23 cellular contexts compared by ENCODE assay signal in the genomic region with DNA sequence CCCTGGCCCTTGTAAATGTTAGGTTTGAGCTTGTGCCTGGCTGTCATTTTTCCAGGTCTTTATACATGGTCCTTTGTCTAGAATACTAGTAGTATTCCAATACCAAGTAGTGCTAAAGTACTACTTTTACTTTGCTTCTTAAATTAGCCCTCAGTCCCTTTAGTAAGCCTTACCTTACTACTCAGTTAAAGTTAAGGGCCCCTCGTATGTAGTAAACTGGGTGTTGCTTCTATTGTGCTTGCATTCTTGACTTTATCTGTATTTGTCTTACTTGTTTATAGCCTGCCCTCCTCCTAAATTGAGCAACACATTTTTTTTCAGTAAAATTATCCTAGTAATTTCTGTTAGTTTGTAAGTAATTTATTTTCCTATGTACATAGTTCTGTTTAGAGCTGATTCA.
"Had no signal": no experiment of that assay in that cellular context is flagged by ENCODE, and none has a peak within 500 bp of the region (broad histone marks: within the 10 kb centered on the region; RNA-seq: fewer than 3 reads in every experiment).

No MANE protein-coding gene starts in this region.

- FAIRE-seq: endothelial cell of umbilical vein, keratinocyte, small intestine had no signal

- H3K9me3 ChIP-seq: esophagus muscularis mucosa, gastroesophageal sphincter, lower lobe of right lung, ovary, right lobe of liver, thoracic aorta, tibial nerve, vagina had no signal

- DNase-seq: dermis blood vessel endothelial cell; effector memory CD4-positive, alpha-beta T cell; foreskin keratinocyte; hypothalamus; immature natural killer cell; left ventricle myocardium superior; lower lobe of right lung; natural killer cell; occipital lobe; ovary; right lobe of liver; small intestine; stimulated activated CD4-positive, alpha-beta T cell treated with anti-CD3 and anti-CD28 coated beads, Interleukin-15, amount 100 ng/mL, for 24 hours; stimulated activated CD4-positive, alpha-beta T cell treated with anti-CD3 and anti-CD28 coated beads, Interleukin-2, amount 100 ng/mL, for 48 hours; stimulated activated naive B cell treated with anti-CD40 and anti-IgM and Interleukin-4, amounts not matched to agents 10 μg/mL and 1 μg/mL and 100 μg/mL, for 72 hours had no signal

- ATAC-seq: foreskin keratinocyte; gastroesophageal sphincter; left ventricle myocardium superior; lower lobe of right lung; natural killer cell; right lobe of liver; stimulated activated naive B cell treated with anti-CD40 and anti-IgM and Interleukin-4, amounts not matched to agents 10 μg/mL and 1 μg/mL and 100 μg/mL, for 72 hours had no signal

- H3K4me1 ChIP-seq: foreskin keratinocyte, vagina had no signal

- H3K27me3 ChIP-seq: esophagus muscularis mucosa, foreskin keratinocyte, gastroesophageal sphincter, ovary, right lobe of liver, tibial nerve, vagina had no signal

- H3K27ac ChIP-seq: coronary artery, esophagus muscularis mucosa, foreskin keratinocyte, gastroesophageal sphincter, lower lobe of right lung, ovary, right lobe of liver, thoracic aorta, tibial nerve, vagina had no signal

- H3K4me3 ChIP-seq: coronary artery, esophagus muscularis mucosa, gastroesophageal sphincter, lower lobe of right lung, ovary, right lobe of liver, thoracic aorta, tibial nerve, vagina had no signal

- H3K36me3 ChIP-seq: ovary, right lobe of liver, thoracic aorta had no signal
